Comparison of ENCODE assay signal across 25 cellular contexts in genomic region chr2:226158229-226158628, GRCh38.
"Had no signal": no experiment of that assay in that cellular context is flagged by ENCODE, and none has a peak within 500 bp of the region (broad histone marks: within the 10 kb centered on the region; RNA-seq: fewer than 3 reads in every experiment).

No MANE protein-coding gene starts in this region.

- H3K4me1 ChIP-seq: breast epithelium had no signal

- H3K4me3 ChIP-seq: breast epithelium had no signal

- H3K27me3 ChIP-seq: breast epithelium had no signal

- H3K9me3 ChIP-seq: breast epithelium had no signal

- H3K36me3 Mint-ChIP-seq: activated CD8-positive, alpha-beta memory T cell treated with anti-CD3 and anti-CD28 coated beads, Interleukin-2, amount 10 ng/mL, durations not matched to agents 7 days and 5 days; activated naive CD4-positive, alpha-beta T cell treated with anti-CD3 and anti-CD28 coated beads, Interleukin-2, amount 50 U/mL, for 24 hours had no signal

- H3K36me3 ChIP-seq: breast epithelium had no signal

- H3K4me1 Mint-ChIP-seq: activated CD8-positive, alpha-beta memory T cell treated with anti-CD3 and anti-CD28 coated beads, Interleukin-2, amount 10 ng/mL, durations not matched to agents 7 days and 5 days; activated naive CD4-positive, alpha-beta T cell treated with anti-CD3 and anti-CD28 coated beads, Interleukin-2, amount 50 U/mL, for 24 hours had no signal

- H3K4me3 Mint-ChIP-seq: activated CD8-positive, alpha-beta memory T cell treated with anti-CD3 and anti-CD28 coated beads, Interleukin-2, amount 10 ng/mL, durations not matched to agents 7 days and 5 days; activated naive CD4-positive, alpha-beta T cell treated with anti-CD3 and anti-CD28 coated beads, Interleukin-2, amount 50 U/mL, for 24 hours; activated T-cell treated with anti-CD3 and anti-CD28 coated beads, Interleukin-2, amount 50 U/mL, for 24 hours; activated T-helper 1 cell treated with anti-CD3 and anti-CD28 coated beads, Interleukin-12 subunit alpha, Interleukin-12 subunit beta, Interleukin-2, Interleukin-4 antibody, amounts not matched to agents 30 ng/mL and 10 ng/mL and 1 ng/mL, durations not matched to agents 14 hours and 24 hours and 36 hours; T-helper 1 cell treated with Interleukin-12 subunit alpha and Interleukin-12 subunit beta and Interleukin-4 antibody, amounts not matched to agents 30 μg/mL and 1 μg/mL, for 36 hours had no signal

- ATAC-seq: activated CD8-positive, alpha-beta memory T cell treated with anti-CD3 and anti-CD28 coated beads, Interleukin-2, amount 10 ng/mL, durations not matched to agents 7 days and 5 days; Panc1 had no signal

- H3K9me3 Mint-ChIP-seq: activated naive CD4-positive, alpha-beta T cell treated with anti-CD3 and anti-CD28 coated beads, Interleukin-2, amount 50 U/mL, for 24 hours; activated T-helper 1 cell treated with anti-CD3 and anti-CD28 coated beads, Interleukin-12 subunit alpha, Interleukin-12 subunit beta, Interleukin-2, Interleukin-4 antibody, amounts not matched to agents 30 ng/mL and 10 ng/mL and 1 ng/mL, durations not matched to agents 14 hours and 24 hours and 36 hours; T-helper 1 cell treated with Interleukin-12 subunit alpha and Interleukin-12 subunit beta and Interleukin-4 antibody, amounts not matched to agents 30 μg/mL and 1 μg/mL, for 36 hours had no signal

- H3K27ac Mint-ChIP-seq: activated CD8-positive, alpha-beta memory T cell treated with anti-CD3 and anti-CD28 coated beads, Interleukin-2, amount 10 ng/mL, durations not matched to agents 7 days and 5 days; activated naive CD4-positive, alpha-beta T cell treated with anti-CD3 and anti-CD28 coated beads, Interleukin-2, amount 50 U/mL, for 24 hours; activated T-cell treated with anti-CD3 and anti-CD28 coated beads, Interleukin-2, amount 50 U/mL, for 24 hours; activated T-helper 1 cell treated with anti-CD3 and anti-CD28 coated beads, Interleukin-12 subunit alpha, Interleukin-12 subunit beta, Interleukin-2, Interleukin-4 antibody, amounts not matched to agents 30 ng/mL and 10 ng/mL and 1 ng/mL, durations not matched to agents 14 hours and 24 hours and 36 hours; T-helper 1 cell treated with Interleukin-12 subunit alpha and Interleukin-12 subunit beta and Interleukin-4 antibody, amounts not matched to agents 30 μg/mL and 1 μg/mL, for 36 hours had no signal

- H3K27me3 Mint-ChIP-seq: activated CD8-positive, alpha-beta memory T cell treated with anti-CD3 and anti-CD28 coated beads, Interleukin-2, amount 10 ng/mL, durations not matched to agents 7 days and 5 days had no signal

- H3K27ac ChIP-seq: breast epithelium had no signal

- DNase-seq: activated CD4-positive, alpha-beta T cell treated with anti-CD3 and anti-CD28 coated beads for 48 hours; activated CD4-positive, alpha-beta T cell treated with anti-CD3 and anti-CD28 coated beads, Interleukin-2, amount 50 U/mL, for 48 hours; activated CD4-positive, CD25-positive, alpha-beta regulatory T cell treated with anti-CD3 and anti-CD28 coated beads, Interleukin-2, amount 50 U/mL, for 72 hours; activated CD8-positive, alpha-beta memory T cell treated with anti-CD3 and anti-CD28 coated beads, Interleukin-2, amount 10 ng/mL, durations not matched to agents 7 days and 5 days; activated effector memory CD4-positive, alpha-beta T cell treated with Interleukin-2 at 50 U/mL for 16 hours; activated naive CD4-positive, alpha-beta T cell; activated T-cell treated with anti-CD3 and anti-CD28 coated beads, Interleukin-2, amount 50 U/mL, for 24 hours; aorta; caudate nucleus; KG1; NCI-H1092 treated with DMSO at 0.1 percent for 48 hours; NCI-H1417 treated with DMSO at 0.1 percent for 48 hours; NCI-H1694; NCI-H2029 treated with DMSO at 0.1 percent for 48 hours; NCI-H345; NCI-H510A; NCI-H526 treated with DMSO at 0.1 percent for 48 hours; NCI-H82; RPMI8226; SHP77 treated with DMSO at 0.1 percent for 48 hours had no signal
